In the genomic region with DNA sequence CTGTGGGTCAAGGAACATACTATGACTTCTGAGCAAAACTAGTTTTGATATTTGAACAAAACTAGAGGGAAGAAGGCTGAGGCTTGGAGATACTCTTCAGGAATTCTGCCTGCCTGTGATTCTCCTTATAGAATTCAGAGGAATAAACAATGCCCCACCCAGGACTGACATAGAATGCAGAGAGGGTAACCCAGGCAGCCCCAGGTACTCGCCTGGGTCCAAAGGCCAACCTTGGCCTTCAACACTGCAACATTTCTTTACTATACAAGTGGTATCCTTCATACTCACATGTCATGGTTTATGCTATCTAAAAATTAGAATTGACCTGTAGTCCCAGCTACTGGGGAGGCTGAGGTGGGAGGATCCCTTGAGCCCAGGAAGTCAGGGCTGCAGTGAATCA, we compare ENCODE assay signal across 18 cellular contexts.
DNase-seq lines count a peak whose midpoint lies in the region; ATAC-seq, FAIRE-seq and TF ChIP-seq lines count a peak whose summit lies in the region.
"Had no signal": no experiment of that assay in that cellular context is flagged by ENCODE, and none has a peak within 500 bp of the region (broad histone marks: within the 10 kb centered on the region; RNA-seq: fewer than 3 reads in every experiment).

No MANE protein-coding gene starts in this region.

- peak overlapping the region; percentile 2; the same call in 1 of the 2 replicates for H2AK5ac ChIP-seq in IMR-90 (ENCODE audit: low read depth, low read length)
- no peak overlapping the region for H2AK5ac ChIP-seq in H1 (ENCODE audit: low read depth, low read length)

- H4K20me1 ChIP-seq in IMR-90 (ENCODE audit: insufficient read depth, low read length) (no peaks in the 10 kb centered on the region), H1 (replicated peaks in 1 of 2; ENCODE audit: control insufficient read depth in 1 of 2, insufficient read depth in 2 of 2, low read length in 2 of 2) (no peaks in the 10 kb centered on the region)

- TF ChIP-seq RAD21 in IMR-90 (IDR thresholded peaks at IDR 0.05; ENCODE audit: low read length) (no peak), H1 (IDR thresholded peaks at IDR 0.05 in 1 of 2, conservative IDR thresholded peaks at IDR 0.05 in 1 of 2; ENCODE audit: low read depth in 2 of 2, low read length in 2 of 2) (no peak)

- in situ Hi-C loops in IMR-90 (cut with MboI; ENCODE audit: low sequenced_read_pairs): no loop called here

- H4K8ac ChIP-seq in IMR-90 (ENCODE audit: low read depth in 2 of 2, low read length in 2 of 2): no peak overlapping the region
- H4K8ac ChIP-seq in H1 (ENCODE audit: extremely low read depth, insufficient read depth, low read length): no peak overlapping the region

- POLR2A ChIA-PET in IMR-90 (lab: Charles Lee; ENCODE audit: unreplicated experiment): no interaction called here
- POLR2A ChIA-PET in H1 (lab: Charles Lee; ENCODE audit: partially characterized antibody): no interaction called here

- no peak overlapping the region for H3K4me3 Mint-ChIP-seq in activated T-cell treated with anti-CD3 and anti-CD28 coated beads, Interleukin-2, amount 50 U/mL, for 4 hours
- H3K4me3 Mint-ChIP-seq: CD4-positive, alpha-beta memory T cell; H9 had no signal

- no peaks in the 10 kb centered on the region for H3K79me2 ChIP-seq in H1 (ENCODE audit: control insufficient read depth in 1 of 2, insufficient read depth in 2 of 2, low read length in 2 of 2)

- H3K4me1 Mint-ChIP-seq in activated T-cell treated with anti-CD3 and anti-CD28 coated beads, Interleukin-2, amount 50 U/mL, for 4 hours (ENCODE audit: low read depth): peaks cover 44% of the 10 kb centered on the region

- no peak for TF ChIP-seq CTCF in IMR-90 (conservative IDR thresholded peaks at IDR 0.05; ENCODE audit: low read depth, low read length)
- TF ChIP-seq CTCF in H1 (IDR thresholded peaks at IDR 0.05; ENCODE audit: control extremely low read depth in 1 of 3, insufficient read depth in 1 of 3, low read depth in 1 of 3, low read length in 3 of 3): no peak
- TF ChIP-seq CTCF in mucosa of descending colon (IDR thresholded peaks at IDR 0.05): no peak

- peak overlapping the region; percentile 69; the same call in 2 of the 3 replicates for H2BK15ac ChIP-seq in IMR-90 (ENCODE audit: low read depth, low read length)
- 0 out of 2 replicates have a peak overlapping the region, but pooled peaks have one; percentile 29 for H2BK15ac ChIP-seq in H1 (ENCODE audit: low read length)

- H3K4me3 ChIP-seq in IMR-90 (ENCODE audit: insufficient read depth, low read depth, low read length) (no peak overlapping the region), H1 (ENCODE audit: extremely low read depth in 1 of 4, insufficient read depth in 2 of 4, low read depth in 3 of 4, low read length in 4 of 4) (no peak overlapping the region), mucosa of descending colon (no peak overlapping the region)
- H3K4me3 ChIP-seq: GM23248 had no signal

- H3K9me1 ChIP-seq in IMR-90 (ENCODE audit: insufficient read depth, low read length): peaks cover 6% of the 10 kb centered on the region

- FAIRE-seq in H1 (lab: Jason Lieb, UNC): no peak
- FAIRE-seq: GM12891, GM18507 had no signal

- H3K56ac ChIP-seq in IMR-90 (ENCODE audit: extremely low read depth, insufficient read depth, low read length) (no peak overlapping the region), H1 (replicated peaks; ENCODE audit: insufficient read length, low read depth, low read length) (no peak overlapping the region)

- H3K27me3 ChIP-seq in IMR-90 (ENCODE audit: control insufficient read depth, insufficient read depth, low read length) (no peaks in the 10 kb centered on the region), H1 (replicated peaks in 1 of 4; ENCODE audit: control insufficient read depth in 3 of 4, extremely low read depth in 1 of 4, insufficient read depth in 3 of 4, low read length in 3 of 4) (peaks cover 0 to 3% (median 0%) of the 10 kb centered on the region in 4 experiments; a peak in 2 of 7 replicates)

- H2BK5ac ChIP-seq in IMR-90 (ENCODE audit: low read depth, low read length, poor library complexity, severe bottlenecking) (no peak overlapping the region), H1 (ENCODE audit: low read depth, low read length) (no peak overlapping the region)

- H3K79me1 ChIP-seq in IMR-90 (ENCODE audit: low read depth in 1 of 2, low read length in 2 of 2): no peaks in the 10 kb centered on the region; a peak in 1 of 4 replicates
- H3K79me1 ChIP-seq in H1 (ENCODE audit: low read depth, low read length): no peaks in the 10 kb centered on the region

- no peak for TF ChIP-seq POLR2A in IMR-90 (IDR thresholded peaks at IDR 0.05; ENCODE audit: low read depth, low read length)
- TF ChIP-seq POLR2A in H1 (IDR thresholded peaks at IDR 0.05; ENCODE audit: control extremely low read depth in 1 of 2, low read depth in 2 of 2, low read length in 2 of 2): no peak

- H3K23ac ChIP-seq in IMR-90 (ENCODE audit: low read depth, low read length): no peak overlapping the region
- no peak overlapping the region for H3K23ac ChIP-seq in H1 (ENCODE audit: insufficient read length)

- no peak overlapping the region for H2BK12ac ChIP-seq in H1 (ENCODE audit: low read depth, low read length)

- H2AFZ ChIP-seq in IMR-90 (replicated peaks; ENCODE audit: low read length, poor library complexity) (no peak overlapping the region), H1 (ENCODE audit: low read length) (no peak overlapping the region)
- H2AFZ ChIP-seq: GM23248 had no signal

- BruUV-seq in IMR-90 (replicated peaks; lab: Mats Ljungman, UMichigan): no TSS peak

- no peak overlapping the region for H3K14ac ChIP-seq in IMR-90 (replicated peaks; ENCODE audit: low read depth, low read length)
- no peak overlapping the region for H3K14ac ChIP-seq in H1 (ENCODE audit: insufficient read length)

- H3K27ac ChIP-seq in IMR-90 (ENCODE audit: insufficient read depth, low read length): no peak overlapping the region
- no peak overlapping the region for H3K27ac ChIP-seq in H1 (ENCODE audit: low read depth, low read length)
- H3K27ac ChIP-seq: GM23248 had no signal

- peaks cover 13% of the 10 kb centered on the region for H3K4me1 ChIP-seq in IMR-90 (ENCODE audit: control insufficient read depth, insufficient read depth, low read length)
- H3K4me1 ChIP-seq in H1 (replicated peaks in 1 of 4; ENCODE audit: control insufficient read depth in 3 of 4, insufficient read depth in 4 of 4, low read length in 3 of 4): peaks cover 2 to 11% (median 8%) of the 10 kb centered on the region in 4 experiments
- no peaks in the 10 kb centered on the region for H3K4me1 ChIP-seq in mucosa of descending colon (ENCODE audit: low read depth)

- CTCF ChIA-PET in IMR-90 (lab: Yijun Ruan, JAX) (no interaction called here), H1 (lab: Charles Lee; ENCODE audit: partially characterized antibody) (interaction anchor here (0.9 kb wide), 1 partner anchor 268 kb away, joined by 3 read pairs; no protein-coding TSS in a partner anchor)

- H3K36me3 ChIP-seq in IMR-90 (ENCODE audit: control insufficient read depth, insufficient read depth, low read length): no peaks in the 10 kb centered on the region
- no peaks in the 10 kb centered on the region for H3K36me3 ChIP-seq in H1 (ENCODE audit: control insufficient read depth in 2 of 4, insufficient read depth in 4 of 4, low read length in 3 of 4)
- H3K36me3 ChIP-seq in mucosa of descending colon (ENCODE audit: low read depth): no peaks in the 10 kb centered on the region

- H3K9me3 ChIP-seq in IMR-90 (ENCODE audit: control insufficient read depth, insufficient read depth, low read length): no peaks in the 10 kb centered on the region
- no peaks in the 10 kb centered on the region for H3K9me3 ChIP-seq in H1 (ENCODE audit: insufficient read depth in 2 of 2, low read depth in 1 of 2, low read length in 1 of 2)
- H3K9me3 ChIP-seq in mucosa of descending colon: no peaks in the 10 kb centered on the region

- no peak overlapping the region for H3K9ac ChIP-seq in IMR-90 (ENCODE audit: low read depth, low read length)
- no peak overlapping the region for H3K9ac ChIP-seq in H1 (replicated peaks in 1 of 4; ENCODE audit: extremely low read depth in 1 of 4, low read depth in 3 of 4, low read length in 3 of 4)
- H3K9ac ChIP-seq: GM23248 had no signal

- no peak overlapping the region for H3K4ac ChIP-seq in IMR-90 (ENCODE audit: low read depth, low read length)
- no peak overlapping the region for H3K4ac ChIP-seq in H1 (replicated peaks; ENCODE audit: insufficient read length, low read depth, low read length)

- peaks cover 2% of the 10 kb centered on the region for H3K9me3 Mint-ChIP-seq in activated T-cell treated with anti-CD3 and anti-CD28 coated beads, Interleukin-2, amount 50 U/mL, for 4 hours

- no peak for DNase-seq in IMR-90
- DNase-seq in H1 (ENCODE audit: low read depth in 1 of 2, low spot score in 2 of 2): no peak
- peak in 1 of 3 donors; percentile 34 for DNase-seq in mucosa of descending colon
- no peak for DNase-seq in stimulated activated CD4-positive, alpha-beta T cell treated with anti-CD3 and anti-CD28 coated beads, Interleukin-15, amount 100 ng/mL, for 24 hours
- no peak for DNase-seq in activated T-cell treated with anti-CD3 and anti-CD28 coated beads, Interleukin-2, amount 50 U/mL, for 4 hours
- DNase-seq: C1 segment of cervical spinal cord; Calu3; CD4-positive, alpha-beta memory T cell; COR-L47; DMS53; DMS79 treated with DMSO at 0.1 percent for 48 hours; GF-D8; GM23248; H9 had no signal

- H4K91ac ChIP-seq in IMR-90 (ENCODE audit: insufficient read depth, low read depth, low read length) (no peak overlapping the region), H1 (replicated peaks; ENCODE audit: insufficient read length, low read length) (peak overlapping the region; percentile 10)

- H3K4me2 ChIP-seq in IMR-90 (ENCODE audit: low read depth, low read length): no peak overlapping the region
- H3K4me2 ChIP-seq in H1 (ENCODE audit: insufficient read depth in 1 of 2, low read depth in 2 of 2, low read length in 2 of 2): no peak overlapping the region

- WGBS in IMR-90 (ENCODE audit: extremely low coverage in 2 of 2, insufficient read length in 1 of 2), 2 experiments: no CpG with 5 or more reads among the region's 1 CpG
- WGBS in H1 (ENCODE audit: extremely low coverage in 1 of 2, insufficient coverage in 1 of 2, insufficient read length in 1 of 2, insufficient replicate concordance in 2 of 2, low coverage in 1 of 2, low lambda C conversion rate in 2 of 2, missing lambda C conversion rate in 1 of 2), 2 experiments: 89% methylated on average over 1 of the region's 1 CpG; no CpG with 5 or more reads in 1 of the 2 experiments

- no peak overlapping the region for H4K5ac ChIP-seq in IMR-90 (ENCODE audit: low read depth, low read length)
- no peak overlapping the region for H4K5ac ChIP-seq in H1 (ENCODE audit: insufficient read length, low read depth, low read length)

- no peak overlapping the region for H3K18ac ChIP-seq in IMR-90 (ENCODE audit: low read depth, low read length)
- no peak overlapping the region for H3K18ac ChIP-seq in H1 (ENCODE audit: extremely low read depth, low read length)

- dilution Hi-C loops in IMR-90 (cut with HindIII; ENCODE audit: low sequenced_read_pairs, unreplicated experiment): no loop called here

- H2BK120ac ChIP-seq in IMR-90 (ENCODE audit: low read depth, low read length) (peak overlapping the region; percentile 10; the same call in 1 of the 2 replicates), H1 (replicated peaks; ENCODE audit: low read depth, low read length) (no peak overlapping the region)

- ATAC-seq in IMR-90 (ENCODE audit: low read depth) (no peak), mucosa of descending colon (peak; percentile 54), HG03139 (IDR thresholded peaks at IDR 0.05; ENCODE audit: unreplicated experiment) (no peak)
- ATAC-seq in activated T-cell treated with anti-CD3 and anti-CD28 coated beads, Interleukin-2, amount 50 U/mL, for 4 hours: no peak
- ATAC-seq: HCT116 had no signal

- intact Hi-C loops in IMR-90 (cut with micrococcal nuclease) (no loop called here), mucosa of descending colon (cut with DNase I, micrococcal nuclease) (no loop called here)

- TF ChIP-seq EP300 in H1 (IDR thresholded peaks at IDR 0.05; ENCODE audit: borderline replicate concordance in 1 of 2, low read depth in 2 of 2, low read length in 2 of 2): no peak

- H3K23me2 ChIP-seq in H1 (ENCODE audit: low read depth, low read length): no peaks in the 10 kb centered on the region; the same call in 1 of the 2 replicates

- H2AK9ac ChIP-seq in IMR-90 (replicated peaks; ENCODE audit: low read depth, low read length, poor library complexity): no peak overlapping the region

- H3K36me3 Mint-ChIP-seq in activated T-cell treated with anti-CD3 and anti-CD28 coated beads, Interleukin-2, amount 50 U/mL, for 4 hours (ENCODE audit: insufficient read depth): no peaks in the 10 kb centered on the region
- H3K36me3 Mint-ChIP-seq: CD4-positive, alpha-beta memory T cell had no signal

- H2BK20ac ChIP-seq in IMR-90 (ENCODE audit: low read depth, low read length) (no peak overlapping the region; the same call in 1 of the 2 replicates), H1 (ENCODE audit: low read length) (no peak overlapping the region)

- H3K27me3 Mint-ChIP-seq in activated T-cell treated with anti-CD3 and anti-CD28 coated beads, Interleukin-2, amount 50 U/mL, for 4 hours (ENCODE audit: low read depth): no peaks in the 10 kb centered on the region
- H3K27me3 Mint-ChIP-seq: CD4-positive, alpha-beta memory T cell had no signal
